ENCODE assay signal across 1 cellular context in the genomic region with DNA sequence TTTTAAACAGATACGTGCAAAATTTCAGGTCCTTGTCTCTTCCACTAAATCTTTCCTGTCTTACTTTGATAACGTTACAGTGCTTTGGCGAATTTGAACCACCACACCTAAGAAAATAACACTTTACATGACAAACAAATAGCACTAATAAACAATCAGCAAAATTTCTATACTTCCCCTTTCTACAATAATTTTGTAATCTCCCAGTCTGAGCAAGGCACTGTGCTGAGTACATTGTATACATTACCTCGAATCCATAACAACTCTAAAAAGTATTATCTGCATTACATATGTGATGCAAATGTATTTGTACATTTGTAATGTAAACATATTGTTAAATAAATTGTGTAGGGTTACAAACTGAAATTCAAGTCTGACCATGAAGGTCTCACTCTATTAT.
TF ChIP-seq lines count a peak whose summit lies in the region.

No MANE protein-coding gene starts in this region.

TF ChIP-seq in IMR-90, 13 proteins besides CTCF, POLR2A, EP300 and RAD21 (continued from another document):
- TF ChIP-seq, protein P1, sequence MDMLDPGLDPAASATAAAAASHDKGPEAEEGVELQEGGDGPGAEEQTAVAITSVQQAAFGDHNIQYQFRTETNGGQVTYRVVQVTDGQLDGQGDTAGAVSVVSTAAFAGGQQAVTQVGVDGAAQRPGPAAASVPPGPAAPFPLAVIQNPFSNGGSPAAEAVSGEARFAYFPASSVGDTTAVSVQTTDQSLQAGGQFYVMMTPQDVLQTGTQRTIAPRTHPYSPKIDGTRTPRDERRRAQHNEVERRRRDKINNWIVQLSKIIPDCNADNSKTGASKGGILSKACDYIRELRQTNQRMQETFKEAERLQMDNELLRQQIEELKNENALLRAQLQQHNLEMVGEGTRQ (IDR thresholded peaks at IDR 0.05; ENCODE audit: low read depth, low read length), result no peak
- no peak for TF ChIP-seq SMC3 (IDR thresholded peaks at IDR 0.05; ENCODE audit: low read depth, low read length)
- no peak for TF ChIP-seq RCOR1 (IDR thresholded peaks at IDR 0.05; ENCODE audit: insufficient replicate concordance, low read length)
- no peak for TF ChIP-seq CEBPB (IDR thresholded peaks at IDR 0.05; ENCODE audit: low read depth, low read length)
- no peak for TF ChIP-seq CHD1 (IDR thresholded peaks at IDR 0.05; ENCODE audit: low read depth, low read length)
- no peak for TF ChIP-seq MXI1 (IDR thresholded peaks at IDR 0.05; ENCODE audit: borderline replicate concordance, low read depth, low read length)
- TF ChIP-seq MAZ (IDR thresholded peaks at IDR 0.05; ENCODE audit: borderline replicate concordance, low read depth, low read length), result no peak
